2 cellular contexts compared by ENCODE assay signal in the genomic region with DNA sequence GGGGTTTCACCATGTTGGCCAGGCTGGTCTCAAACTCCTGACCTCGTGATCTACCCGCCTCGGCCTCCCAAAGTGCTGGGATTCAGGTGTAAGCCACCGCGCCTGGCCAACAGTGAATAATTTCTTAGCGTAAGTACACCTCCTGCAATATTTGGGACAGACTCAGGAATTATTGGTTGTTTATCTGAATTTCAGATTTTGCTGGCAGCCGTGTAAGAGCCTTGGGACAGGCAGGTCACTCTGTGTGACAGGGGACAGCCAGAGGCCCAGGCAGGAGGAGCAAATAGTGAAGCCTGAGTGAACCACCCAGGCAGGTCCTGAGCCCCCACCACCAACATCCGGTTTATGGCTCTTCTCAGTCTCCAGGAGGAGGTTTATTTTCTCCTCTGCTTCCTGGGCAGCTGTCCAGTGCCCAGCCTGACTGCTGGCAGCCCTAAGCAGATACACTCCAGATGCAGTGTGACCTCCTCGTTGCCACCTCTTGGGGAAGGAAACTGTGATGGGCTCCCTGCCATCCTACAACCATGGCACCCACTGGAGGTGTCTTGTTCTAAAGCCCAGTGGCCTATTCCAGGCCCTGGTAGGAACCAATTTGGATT.
TF ChIP-seq lines count a peak whose summit lies in the region.

No MANE protein-coding gene starts in this region.

TF ChIP-seq in Ishikawa, 13 proteins besides CTCF, POLR2A, EP300 and RAD21 (continued from another document):
- TF ChIP-seq NFIC (IDR thresholded peaks at IDR 0.05), result no peak
- 0 out of 2 replicates have a peak, but pooled peaks have one; percentile 14 for TF ChIP-seq ZBTB7A (IDR thresholded peaks at IDR 0.05; ENCODE audit: low read depth)

TF ChIP-seq in endothelial cell of umbilical vein, 7 proteins besides CTCF, POLR2A, EP300 and RAD21:
- no peak for TF ChIP-seq POLR2AphosphoS5 (IDR thresholded peaks at IDR 0.05; ENCODE audit: insufficient read depth, low read depth, low read length)
- TF ChIP-seq EZH2 (IDR thresholded peaks at IDR 0.05; ENCODE audit: borderline replicate concordance, low read depth, low read length, severe bottlenecking), result no peak
- TF ChIP-seq GATA2 (IDR thresholded peaks at IDR 0.05; ENCODE audit: insufficient read depth, insufficient read length, low read depth, low read length), result no peak
- TF ChIP-seq JUN (IDR thresholded peaks at IDR 0.05; ENCODE audit: borderline replicate concordance, insufficient read depth, insufficient read length, low read depth), result no peak
- no peak for TF ChIP-seq FOS (IDR thresholded peaks at IDR 0.05; ENCODE audit: borderline replicate concordance, insufficient read depth, low read length)
- no peak for TF ChIP-seq MYC (IDR thresholded peaks at IDR 0.05; ENCODE audit: low read depth, low read length)
- TF ChIP-seq, protein P1, sequence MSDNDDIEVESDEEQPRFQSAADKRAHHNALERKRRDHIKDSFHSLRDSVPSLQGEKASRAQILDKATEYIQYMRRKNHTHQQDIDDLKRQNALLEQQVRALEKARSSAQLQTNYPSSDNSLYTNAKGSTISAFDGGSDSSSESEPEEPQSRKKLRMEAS (IDR thresholded peaks at IDR 0.05; ENCODE audit: insufficient read depth, insufficient read length), result no peak
